ENCODE assay signal across 7 cellular contexts in genomic region chr13:62125451-62125850, GRCh38.
"Had no signal": no experiment of that assay in that cellular context is flagged by ENCODE, and none has a peak within 500 bp of the region (broad histone marks: within the 10 kb centered on the region; RNA-seq: fewer than 3 reads in every experiment).

No MANE protein-coding gene starts in this region.

- H3K36me3 Mint-ChIP-seq: IgD-negative memory B cell had no signal

- H3K27me3 Mint-ChIP-seq: IgD-negative memory B cell had no signal

- ATAC-seq: HepG2, K562 had no signal

- H3K4me3 Mint-ChIP-seq: IgD-negative memory B cell had no signal

- H3K4me1 Mint-ChIP-seq: IgD-negative memory B cell had no signal

- DNase-seq: IMR-90, KBM-7, KG1 had no signal

- H3K27ac Mint-ChIP-seq: IgD-negative memory B cell had no signal

- FAIRE-seq: HepG2, HTR-8/SVneo, K562 had no signal
